ENCODE assay signal across 22 cellular contexts in the genomic region with DNA sequence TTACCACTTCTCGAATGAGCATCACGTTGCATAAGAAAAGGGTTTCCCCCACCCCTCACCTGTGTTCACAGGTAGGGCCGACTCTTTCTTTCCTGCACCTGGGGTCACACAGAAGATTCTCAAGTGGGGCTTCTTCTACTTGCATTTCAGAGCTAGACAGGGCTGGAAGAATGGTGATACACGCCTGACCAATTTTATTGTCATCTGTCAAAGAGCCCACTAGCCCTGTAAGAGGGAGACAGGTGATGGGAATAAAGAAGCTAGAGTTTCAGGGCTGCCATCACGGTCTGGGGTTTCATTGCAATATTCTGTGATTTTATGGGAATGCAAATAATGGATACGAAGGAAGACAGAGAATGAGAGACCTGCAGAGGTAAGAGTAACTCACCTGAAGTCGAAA.
"Had no signal": no experiment of that assay in that cellular context is flagged by ENCODE, and none has a peak within 500 bp of the region (broad histone marks: within the 10 kb centered on the region; RNA-seq: fewer than 3 reads in every experiment).

No MANE protein-coding gene starts in this region.

- DNase-seq: activated CD4-positive, alpha-beta T cell treated with anti-CD3 and anti-CD28 coated beads, Interleukin-2, amount 10 ng/mL, durations not matched to agents 24 days and 14 days; activated CD4-positive, alpha-beta T cell treated with anti-CD3 and anti-CD28 coated beads, Interleukin-2, amount 50 U/mL, for 4 hours; activated CD4-positive, CD25-positive, alpha-beta regulatory T cell; activated CD8-positive, alpha-beta T cell treated with anti-CD3 and anti-CD28 coated beads for 36 hours; activated gamma-delta T cell; activated naive CD4-positive, alpha-beta T cell treated with Interleukin-2 at 50 U/mL for 16 hours; activated naive CD8-positive, alpha-beta T cell treated with anti-CD3 and anti-CD28 coated beads, Interleukin-2, amount 10 ng/mL, durations not matched to agents 7 days and 5 days; activated T-cell treated with anti-CD3 and anti-CD28 coated beads, Interleukin-2, amount 50 U/mL, for 24 hours; amygdala; MM.1S; NCI-H1092 treated with DMSO at 0.1 percent for 48 hours; NCI-H146; NCI-H1930; NCI-H2081 treated with DMSO at 0.1 percent for 48 hours; NCI-H2171 treated with DMSO at 0.1 percent for 48 hours; NCI-H2227 treated with DMSO at 0.1 percent for 48 hours; NCI-H446; NCI-H510A treated with DMSO at 0.1 percent for 48 hours; SHP77; SJCRH30; T-helper 17 cell; T-helper 9 cell had no signal
